In genomic region chr3:9781551-9781950, GRCh38 we compare ENCODE assay signal across 1 cellular context.
TF ChIP-seq lines count a peak whose summit lies in the region.

No MANE protein-coding gene starts in this region.

TF ChIP-seq in SK-N-SH, 30 proteins besides CTCF, POLR2A, EP300 and RAD21:
- TF ChIP-seq TCF12 (IDR thresholded peaks at IDR 0.05) (no peak), NFIC (IDR thresholded peaks at IDR 0.05; ENCODE audit: borderline replicate concordance) (no peak), MEF2A (IDR thresholded peaks at IDR 0.05; ENCODE audit: borderline replicate concordance, low read depth) (no peak), FOSL2 (IDR thresholded peaks at IDR 0.05; ENCODE audit: borderline replicate concordance, low read depth) (no peak), RXRA (IDR thresholded peaks at IDR 0.05; ENCODE audit: borderline replicate concordance, low read depth) (no peak), POLR2AphosphoS5 (IDR thresholded peaks at IDR 0.05; ENCODE audit: low read depth, low read length) (no peak), SIN3A (IDR thresholded peaks at IDR 0.05; ENCODE audit: borderline replicate concordance, low read depth, low read length) (no peak), SMC3 (IDR thresholded peaks at IDR 0.05; ENCODE audit: low read depth, low read length) (no peak), MXI1 (IDR thresholded peaks at IDR 0.05; ENCODE audit: low read depth, low read length) (no peak), GATA2 (CRISPR knock-in tag; IDR thresholded peaks at IDR 0.05) (no peak), CHD2 (IDR thresholded peaks at IDR 0.05; ENCODE audit: low read length, partially characterized antibody) (no peak), REST (IDR thresholded peaks at IDR 0.05; ENCODE audit: low read depth, low read length) (no peak)
- TF ChIP-seq, protein P1, sequence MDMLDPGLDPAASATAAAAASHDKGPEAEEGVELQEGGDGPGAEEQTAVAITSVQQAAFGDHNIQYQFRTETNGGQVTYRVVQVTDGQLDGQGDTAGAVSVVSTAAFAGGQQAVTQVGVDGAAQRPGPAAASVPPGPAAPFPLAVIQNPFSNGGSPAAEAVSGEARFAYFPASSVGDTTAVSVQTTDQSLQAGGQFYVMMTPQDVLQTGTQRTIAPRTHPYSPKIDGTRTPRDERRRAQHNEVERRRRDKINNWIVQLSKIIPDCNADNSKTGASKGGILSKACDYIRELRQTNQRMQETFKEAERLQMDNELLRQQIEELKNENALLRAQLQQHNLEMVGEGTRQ (IDR thresholded peaks at IDR 0.05; ENCODE audit: borderline replicate concordance, low read depth, low read length) = no peak
- TF ChIP-seq, protein P2, sequence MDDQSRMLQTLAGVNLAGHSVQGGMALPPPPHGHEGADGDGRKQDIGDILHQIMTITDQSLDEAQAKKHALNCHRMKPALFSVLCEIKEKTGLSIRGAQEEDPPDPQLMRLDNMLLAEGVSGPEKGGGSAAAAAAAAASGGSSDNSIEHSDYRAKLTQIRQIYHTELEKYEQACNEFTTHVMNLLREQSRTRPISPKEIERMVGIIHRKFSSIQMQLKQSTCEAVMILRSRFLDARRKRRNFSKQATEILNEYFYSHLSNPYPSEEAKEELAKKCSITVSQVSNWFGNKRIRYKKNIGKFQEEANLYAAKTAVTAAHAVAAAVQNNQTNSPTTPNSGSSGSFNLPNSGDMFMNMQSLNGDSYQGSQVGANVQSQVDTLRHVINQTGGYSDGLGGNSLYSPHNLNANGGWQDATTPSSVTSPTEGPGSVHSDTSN (IDR thresholded peaks at IDR 0.05) = no peak
